1 cellular context compared by ENCODE assay signal in the genomic region with DNA sequence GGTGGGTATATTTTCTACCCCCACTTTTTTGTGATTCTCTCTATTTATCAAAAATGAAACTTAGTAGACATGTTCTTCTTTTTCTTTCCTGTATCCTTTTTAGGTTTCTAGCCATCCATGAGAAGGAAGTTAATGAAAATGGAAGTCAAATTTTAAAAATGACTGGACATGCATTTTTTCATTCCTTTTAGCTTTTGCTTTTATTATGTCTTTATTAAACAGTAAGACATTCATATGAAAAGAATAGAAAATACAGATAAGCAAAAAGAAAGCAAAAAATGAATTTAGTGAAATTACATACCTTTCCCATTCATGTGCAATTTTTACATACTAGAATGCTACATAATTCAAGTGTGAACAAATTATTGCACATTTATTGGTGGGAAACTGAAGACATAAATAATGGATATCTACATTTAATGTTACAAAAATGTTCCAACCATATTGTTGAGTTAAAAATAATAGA.
TF ChIP-seq lines count a peak whose summit lies in the region.

No MANE protein-coding gene starts in this region.

TF ChIP-seq in WTC11, 78 proteins besides CTCF, POLR2A, EP300 and RAD21 (continued from another document):
- TF ChIP-seq, protein P1, sequence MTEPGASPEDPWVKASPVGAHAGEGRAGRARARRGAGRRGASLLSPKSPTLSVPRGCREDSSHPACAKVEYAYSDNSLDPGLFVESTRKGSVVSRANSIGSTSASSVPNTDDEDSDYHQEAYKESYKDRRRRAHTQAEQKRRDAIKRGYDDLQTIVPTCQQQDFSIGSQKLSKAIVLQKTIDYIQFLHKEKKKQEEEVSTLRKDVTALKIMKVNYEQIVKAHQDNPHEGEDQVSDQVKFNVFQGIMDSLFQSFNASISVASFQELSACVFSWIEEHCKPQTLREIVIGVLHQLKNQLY (CRISPR knock-in tag; IDR thresholded peaks at IDR 0.05): no peak
- TF ChIP-seq RELA (CRISPR knock-in tag; IDR thresholded peaks at IDR 0.05; ENCODE audit: borderline replicate concordance): no peak
- TF ChIP-seq, protein P2, sequence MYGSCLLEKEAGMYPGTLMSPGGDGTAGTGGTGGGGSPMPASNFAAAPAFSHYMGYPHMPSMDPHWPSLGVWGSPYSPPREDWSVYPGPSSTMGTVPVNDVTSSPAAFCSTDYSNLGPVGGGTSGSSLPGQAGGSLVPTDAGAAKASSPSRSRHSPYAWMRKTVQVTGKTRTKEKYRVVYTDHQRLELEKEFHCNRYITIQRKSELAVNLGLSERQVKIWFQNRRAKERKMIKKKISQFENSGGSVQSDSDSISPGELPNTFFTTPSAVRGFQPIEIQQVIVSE (CRISPR knock-in tag; IDR thresholded peaks at IDR 0.05; ENCODE audit: borderline replicate concordance): no peak
- TF ChIP-seq ATF1 (CRISPR knock-in tag; IDR thresholded peaks at IDR 0.05): no peak
- TF ChIP-seq KAT7 (CRISPR knock-in tag; IDR thresholded peaks at IDR 0.05; ENCODE audit: borderline replicate concordance): no peak
- no peak for TF ChIP-seq NR2C2 (CRISPR knock-in tag; IDR thresholded peaks at IDR 0.05)
- no peak for TF ChIP-seq FOXJ3 (CRISPR knock-in tag; IDR thresholded peaks at IDR 0.05; ENCODE audit: borderline replicate concordance)
- TF ChIP-seq, protein P3, sequence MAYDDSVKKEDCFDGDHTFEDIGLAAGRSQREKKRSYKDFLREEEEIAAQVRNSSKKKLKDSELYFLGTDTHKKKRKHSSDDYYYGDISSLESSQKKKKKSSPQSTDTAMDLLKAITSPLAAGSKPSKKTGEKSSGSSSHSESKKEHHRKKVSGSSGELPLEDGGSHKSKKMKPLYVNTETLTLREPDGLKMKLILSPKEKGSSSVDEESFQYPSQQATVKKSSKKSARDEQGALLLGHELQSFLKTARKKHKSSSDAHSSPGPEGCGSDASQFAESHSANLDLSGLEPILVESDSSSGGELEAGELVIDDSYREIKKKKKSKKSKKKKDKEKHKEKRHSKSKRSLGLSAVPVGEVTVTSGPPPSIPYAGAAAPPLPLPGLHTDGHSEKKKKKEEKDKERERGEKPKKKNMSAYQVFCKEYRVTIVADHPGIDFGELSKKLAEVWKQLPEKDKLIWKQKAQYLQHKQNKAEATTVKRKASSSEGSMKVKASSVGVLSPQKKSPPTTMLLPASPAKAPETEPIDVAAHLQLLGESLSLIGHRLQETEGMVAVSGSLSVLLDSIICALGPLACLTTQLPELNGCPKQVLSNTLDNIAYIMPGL (CRISPR knock-in tag; IDR thresholded peaks at IDR 0.05): no peak
- TF ChIP-seq, protein P4, sequence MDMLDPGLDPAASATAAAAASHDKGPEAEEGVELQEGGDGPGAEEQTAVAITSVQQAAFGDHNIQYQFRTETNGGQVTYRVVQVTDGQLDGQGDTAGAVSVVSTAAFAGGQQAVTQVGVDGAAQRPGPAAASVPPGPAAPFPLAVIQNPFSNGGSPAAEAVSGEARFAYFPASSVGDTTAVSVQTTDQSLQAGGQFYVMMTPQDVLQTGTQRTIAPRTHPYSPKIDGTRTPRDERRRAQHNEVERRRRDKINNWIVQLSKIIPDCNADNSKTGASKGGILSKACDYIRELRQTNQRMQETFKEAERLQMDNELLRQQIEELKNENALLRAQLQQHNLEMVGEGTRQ (CRISPR knock-in tag; IDR thresholded peaks at IDR 0.05): no peak
- no peak for TF ChIP-seq ZNF219 (CRISPR knock-in tag; IDR thresholded peaks at IDR 0.05; ENCODE audit: borderline replicate concordance)
- TF ChIP-seq, protein P5, sequence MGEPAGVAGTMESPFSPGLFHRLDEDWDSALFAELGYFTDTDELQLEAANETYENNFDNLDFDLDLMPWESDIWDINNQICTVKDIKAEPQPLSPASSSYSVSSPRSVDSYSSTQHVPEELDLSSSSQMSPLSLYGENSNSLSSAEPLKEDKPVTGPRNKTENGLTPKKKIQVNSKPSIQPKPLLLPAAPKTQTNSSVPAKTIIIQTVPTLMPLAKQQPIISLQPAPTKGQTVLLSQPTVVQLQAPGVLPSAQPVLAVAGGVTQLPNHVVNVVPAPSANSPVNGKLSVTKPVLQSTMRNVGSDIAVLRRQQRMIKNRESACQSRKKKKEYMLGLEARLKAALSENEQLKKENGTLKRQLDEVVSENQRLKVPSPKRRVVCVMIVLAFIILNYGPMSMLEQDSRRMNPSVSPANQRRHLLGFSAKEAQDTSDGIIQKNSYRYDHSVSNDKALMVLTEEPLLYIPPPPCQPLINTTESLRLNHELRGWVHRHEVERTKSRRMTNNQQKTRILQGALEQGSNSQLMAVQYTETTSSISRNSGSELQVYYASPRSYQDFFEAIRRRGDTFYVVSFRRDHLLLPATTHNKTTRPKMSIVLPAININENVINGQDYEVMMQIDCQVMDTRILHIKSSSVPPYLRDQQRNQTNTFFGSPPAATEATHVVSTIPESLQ (CRISPR knock-in tag; IDR thresholded peaks at IDR 0.05): no peak
- TF ChIP-seq, protein P6, sequence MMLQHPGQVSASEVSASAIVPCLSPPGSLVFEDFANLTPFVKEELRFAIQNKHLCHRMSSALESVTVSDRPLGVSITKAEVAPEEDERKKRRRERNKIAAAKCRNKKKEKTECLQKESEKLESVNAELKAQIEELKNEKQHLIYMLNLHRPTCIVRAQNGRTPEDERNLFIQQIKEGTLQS (CRISPR knock-in tag; conservative IDR thresholded peaks at IDR 0.05): no peak
- TF ChIP-seq ZNF396 (CRISPR knock-in tag; IDR thresholded peaks at IDR 0.05; ENCODE audit: borderline replicate concordance): no peak
- TF ChIP-seq, protein P7, sequence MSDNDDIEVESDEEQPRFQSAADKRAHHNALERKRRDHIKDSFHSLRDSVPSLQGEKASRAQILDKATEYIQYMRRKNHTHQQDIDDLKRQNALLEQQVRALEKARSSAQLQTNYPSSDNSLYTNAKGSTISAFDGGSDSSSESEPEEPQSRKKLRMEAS (CRISPR knock-in tag; IDR thresholded peaks at IDR 0.05): no peak
- no peak for TF ChIP-seq IRF2 (CRISPR knock-in tag; IDR thresholded peaks at IDR 0.05; ENCODE audit: borderline replicate concordance, low read depth)
- TF ChIP-seq TCF7 (CRISPR knock-in tag; IDR thresholded peaks at IDR 0.05; ENCODE audit: low read depth): no peak
- TF ChIP-seq, protein P8, sequence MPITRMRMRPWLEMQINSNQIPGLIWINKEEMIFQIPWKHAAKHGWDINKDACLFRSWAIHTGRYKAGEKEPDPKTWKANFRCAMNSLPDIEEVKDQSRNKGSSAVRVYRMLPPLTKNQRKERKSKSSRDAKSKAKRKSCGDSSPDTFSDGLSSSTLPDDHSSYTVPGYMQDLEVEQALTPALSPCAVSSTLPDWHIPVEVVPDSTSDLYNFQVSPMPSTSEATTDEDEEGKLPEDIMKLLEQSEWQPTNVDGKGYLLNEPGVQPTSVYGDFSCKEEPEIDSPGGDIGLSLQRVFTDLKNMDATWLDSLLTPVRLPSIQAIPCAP (CRISPR knock-in tag; IDR thresholded peaks at IDR 0.05): no peak
- no peak for TF ChIP-seq EMX1 (CRISPR knock-in tag; IDR thresholded peaks at IDR 0.05)
